ENCODE assay signal across 23 cellular contexts in the genomic region with DNA sequence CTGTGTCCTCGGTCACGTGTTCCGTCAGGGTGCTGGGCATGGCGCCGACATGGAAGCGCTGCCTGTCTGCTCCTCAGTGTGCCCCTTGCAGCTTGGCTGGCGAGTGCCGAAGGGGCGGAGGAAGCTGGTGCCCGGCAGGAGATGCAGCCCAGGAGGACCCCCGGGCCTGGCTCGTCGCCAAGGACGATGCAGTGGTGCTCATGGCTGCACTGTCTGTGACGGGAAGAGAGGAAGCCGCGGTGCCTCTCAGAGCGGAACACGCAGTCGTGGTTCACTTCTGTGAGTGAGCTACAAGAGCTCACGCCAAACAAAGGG. TPM values are rescaled to one million over a fixed set of nuclear protein-coding genes. Genes with fewer than 3 reads are reported as not detected.
DNase-seq lines count a peak whose midpoint lies in the region; ATAC-seq and TF ChIP-seq lines count a peak whose summit lies in the region.
"Had no signal": no experiment of that assay in that cellular context is flagged by ENCODE, and none has a peak within 500 bp of the region (broad histone marks: within the 10 kb centered on the region; RNA-seq: fewer than 3 reads in every experiment).

No MANE protein-coding gene starts in this region.

- in situ Hi-C loops in IMR-90 (cut with MboI; ENCODE audit: low sequenced_read_pairs) = no loop called here

- 0 out of 2 replicates have a peak, but pooled peaks cover 2% of the 10 kb centered on the region for H3K9me3 ChIP-seq in IMR-90 (ENCODE audit: control insufficient read depth, insufficient read depth, low read length)
- no peaks in the 10 kb centered on the region for H3K9me3 ChIP-seq in vagina
- H3K9me3 ChIP-seq: adrenal gland had no signal

- H3K27me3 ChIP-seq in IMR-90 (ENCODE audit: control insufficient read depth, insufficient read depth, low read length) (peaks cover 18% of the 10 kb centered on the region), vagina (no peaks in the 10 kb centered on the region)

- H3K4me1 ChIP-seq in IMR-90 (ENCODE audit: control insufficient read depth, insufficient read depth, low read length) (peaks cover 18% of the 10 kb centered on the region), vagina (peaks cover 16% of the 10 kb centered on the region)
- H3K4me1 ChIP-seq: adrenal gland had no signal

- no peak overlapping the region for H2BK15ac ChIP-seq in IMR-90 (ENCODE audit: low read depth, low read length)

- no peaks in the 10 kb centered on the region for H4K20me1 ChIP-seq in IMR-90 (ENCODE audit: insufficient read depth, low read length)

- TF ChIP-seq CTCF in IMR-90 (conservative IDR thresholded peaks at IDR 0.05; ENCODE audit: low read depth, low read length) = no peak
- TF ChIP-seq CTCF in vagina (IDR thresholded peaks at IDR 0.05) = no peak

- no peaks in the 10 kb centered on the region for H3K79me1 ChIP-seq in IMR-90 (ENCODE audit: low read depth in 1 of 2, low read length in 2 of 2)

- no peak overlapping the region for H4K91ac ChIP-seq in IMR-90 (ENCODE audit: insufficient read depth, low read depth, low read length)

- H3K36me3 Mint-ChIP-seq in activated T-cell treated with anti-CD3 and anti-CD28 coated beads, Interleukin-2, amount 50 U/mL, for 72 hours (ENCODE audit: insufficient read depth in 2 of 2) = peaks cover 0 to 2% of the 10 kb centered on the region in 2 donors

- TF ChIP-seq RAD21 in IMR-90 (IDR thresholded peaks at IDR 0.05; ENCODE audit: low read length) = no peak

- H3K27ac Mint-ChIP-seq in activated T-cell treated with anti-CD3 and anti-CD28 coated beads, Interleukin-2, amount 50 U/mL, for 72 hours = no peak overlapping the region
- H3K27ac Mint-ChIP-seq: CD4-positive, alpha-beta T cell; GM23338 had no signal

- H3K14ac ChIP-seq in IMR-90 (replicated peaks; ENCODE audit: low read depth, low read length) = no peak overlapping the region

- TF ChIP-seq POLR2A in IMR-90 (IDR thresholded peaks at IDR 0.05; ENCODE audit: low read depth, low read length) (no peak), vagina (IDR thresholded peaks at IDR 0.05) (no peak)

- H2AFZ ChIP-seq in IMR-90 (replicated peaks; ENCODE audit: low read length, poor library complexity) = no peak overlapping the region
- H2AFZ ChIP-seq: GM23338 had no signal

- peaks cover 8% of the 10 kb centered on the region for H3K4me1 Mint-ChIP-seq in activated T-cell treated with anti-CD3 and anti-CD28 coated beads, Interleukin-2, amount 50 U/mL, for 72 hours (ENCODE audit: low read depth)

- no peak overlapping the region for H2BK120ac ChIP-seq in IMR-90 (ENCODE audit: low read depth, low read length)

- H3K27ac ChIP-seq in IMR-90 (ENCODE audit: insufficient read depth, low read length) (no peak overlapping the region), vagina (no peak overlapping the region)
- H3K27ac ChIP-seq: adrenal gland had no signal

- H3K4ac ChIP-seq in IMR-90 (ENCODE audit: low read depth, low read length) = no peak overlapping the region

- peak overlapping the region; percentile 81 for H2AK9ac ChIP-seq in IMR-90 (replicated peaks; ENCODE audit: low read depth, low read length, poor library complexity)

- intact Hi-C loops in IMR-90 (cut with micrococcal nuclease) (no loop called here), left colon (cut with DNase I, micrococcal nuclease) (no loop called here), sciatic nerve (cut with DNase I) (no loop called here), vagina (cut with DNase I) (no loop called here)

- peaks cover 0 to 1% of the 10 kb centered on the region in 2 donors for H3K9me3 Mint-ChIP-seq in activated T-cell treated with anti-CD3 and anti-CD28 coated beads, Interleukin-2, amount 50 U/mL, for 72 hours
- H3K9me3 Mint-ChIP-seq: CD4-positive, alpha-beta T cell had no signal

- peaks cover 3% of the 10 kb centered on the region; the same call in 1 of the 2 replicates for H3K9me1 ChIP-seq in IMR-90 (ENCODE audit: insufficient read depth, low read length)

- dilution Hi-C loops in IMR-90 (cut with HindIII; ENCODE audit: low sequenced_read_pairs, unreplicated experiment) = no loop called here

- no peak overlapping the region for H2BK20ac ChIP-seq in IMR-90 (ENCODE audit: low read depth, low read length)

- H3K36me3 ChIP-seq in IMR-90 (ENCODE audit: control insufficient read depth, insufficient read depth, low read length) (no peaks in the 10 kb centered on the region), vagina (no peaks in the 10 kb centered on the region)
- H3K36me3 ChIP-seq: adrenal gland had no signal

- no TSS peak for BruUV-seq in IMR-90 (replicated peaks; lab: Mats Ljungman, UMichigan)

- no peak overlapping the region for H2BK5ac ChIP-seq in IMR-90 (ENCODE audit: low read depth, low read length, poor library complexity, severe bottlenecking)

- ATAC-seq in activated T-cell treated with anti-CD3 and anti-CD28 coated beads, Interleukin-2, amount 50 U/mL, for 72 hours (replicated peaks in 1 of 2) = no peak
- ATAC-seq in IMR-90 (ENCODE audit: low read depth) (no peak), left colon (no peak), sciatic nerve (no peak)
- ATAC-seq: GM12878, GM23338 had no signal

- H3K9ac ChIP-seq in IMR-90 (ENCODE audit: low read depth, low read length) = no peak overlapping the region

- H4K5ac ChIP-seq in IMR-90 (ENCODE audit: low read depth, low read length) = no peak overlapping the region

- H3K27me3 Mint-ChIP-seq in activated T-cell treated with anti-CD3 and anti-CD28 coated beads, Interleukin-2, amount 50 U/mL, for 72 hours (ENCODE audit: low read depth) = peaks cover 24% of the 10 kb centered on the region

- H4K8ac ChIP-seq in IMR-90 (ENCODE audit: low read depth in 2 of 2, low read length in 2 of 2) = no peak overlapping the region

- no peak overlapping the region for H3K4me2 ChIP-seq in IMR-90 (ENCODE audit: low read depth, low read length)
- H3K4me2 ChIP-seq: GM23338 had no signal

- H3K23ac ChIP-seq in IMR-90 (ENCODE audit: low read depth, low read length) = no peak overlapping the region

- POLR2A ChIA-PET in IMR-90 (lab: Charles Lee; ENCODE audit: unreplicated experiment) = no interaction called here

- CTCF ChIA-PET in IMR-90 (lab: Yijun Ruan, JAX) = no interaction called here

- H3K4me3 ChIP-seq in IMR-90 (ENCODE audit: insufficient read depth, low read depth, low read length) (no peak overlapping the region), vagina (no peak overlapping the region)
- H3K4me3 ChIP-seq: adrenal gland, GM12878, GM23338, lung had no signal

- H3K56ac ChIP-seq in IMR-90 (ENCODE audit: extremely low read depth, insufficient read depth, low read length) = no peak overlapping the region

- peak; percentile 12 for DNase-seq in activated T-cell treated with anti-CD3 and anti-CD28 coated beads, Interleukin-2, amount 50 U/mL, for 1 hour
- no peak for DNase-seq in activated T-cell treated with anti-CD3 and anti-CD28 coated beads, Interleukin-2, amount 50 U/mL, for 72 hours
- DNase-seq in IMR-90 = no peak
- peak; percentile 6 to 24 for DNase-seq in left colon
- peak; percentile 61 for DNase-seq in sciatic nerve (ENCODE audit: low spot score)
- no peak for DNase-seq in vagina (ENCODE audit: extremely low spot score in 2 of 2)
- DNase-seq in putamen (ENCODE audit: low spot score) = no peak
- no peak for DNase-seq in DMS53 (lab: John Stamatoyannopoulos, UW)
- DNase-seq: ACHN; activated gamma-delta T cell; DMS153; glutamatergic neuron; KG1; NCI-H187; NCI-H446; stimulated activated CD4-positive, alpha-beta T cell treated with anti-CD3 and anti-CD28 coated beads, Interleukin-2, amount 100 ng/mL, for 24 hours; stimulated activated naive CD4-positive, alpha-beta T cell; T-helper 9 cell had no signal

- no peak overlapping the region for H3K18ac ChIP-seq in IMR-90 (ENCODE audit: low read depth, low read length)

- H3K4me3 Mint-ChIP-seq in activated T-cell treated with anti-CD3 and anti-CD28 coated beads, Interleukin-2, amount 50 U/mL, for 72 hours = no peak overlapping the region
- H3K4me3 Mint-ChIP-seq: CD4-positive, alpha-beta T cell; GM23338 had no signal

- peak overlapping the region; percentile 33; the same call in 1 of the 2 replicates for H2AK5ac ChIP-seq in IMR-90 (ENCODE audit: low read depth, low read length)

- WGBS in IMR-90 (ENCODE audit: extremely low coverage in 2 of 2, insufficient read length in 1 of 2), 2 experiments = 80% methylated on average over 17 of the region's 21 CpGs; no CpG with 5 or more reads in 1 of the 2 experiments

TF ChIP-seq in IMR-90, 13 proteins besides CTCF, POLR2A, EP300 and RAD21:
- TF ChIP-seq, protein P1, sequence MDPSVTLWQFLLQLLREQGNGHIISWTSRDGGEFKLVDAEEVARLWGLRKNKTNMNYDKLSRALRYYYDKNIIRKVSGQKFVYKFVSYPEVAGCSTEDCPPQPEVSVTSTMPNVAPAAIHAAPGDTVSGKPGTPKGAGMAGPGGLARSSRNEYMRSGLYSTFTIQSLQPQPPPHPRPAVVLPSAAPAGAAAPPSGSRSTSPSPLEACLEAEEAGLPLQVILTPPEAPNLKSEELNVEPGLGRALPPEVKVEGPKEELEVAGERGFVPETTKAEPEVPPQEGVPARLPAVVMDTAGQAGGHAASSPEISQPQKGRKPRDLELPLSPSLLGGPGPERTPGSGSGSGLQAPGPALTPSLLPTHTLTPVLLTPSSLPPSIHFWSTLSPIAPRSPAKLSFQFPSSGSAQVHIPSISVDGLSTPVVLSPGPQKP (IDR thresholded peaks at IDR 0.05; ENCODE audit: borderline replicate concordance, low read depth, low read length) = no peak

RNA-seq across cellular contexts. Expression of gene FGFRL1, which starts 38.1 kb away (rescaled TPM):
- total RNA-seq in activated T-cell treated with anti-CD3 and anti-CD28 coated beads, Interleukin-2, amount 50 U/mL, for 72 hours = 10 to 100 TPM; 15.9 to 18.6 TPM
- total RNA-seq in IMR-90 (2012; rRNA removed) (43.3 and 49.3 TPM in 2 replicates), left colon (10 to 100 TPM; 17.0 to 17.2 TPM), sciatic nerve (16.6 TPM), vagina (20.9 TPM)
- polyA plus RNA-seq in IMR-90 (2012; rRNA removed) = 78.8 and 87.3 TPM in 2 replicates
- 35.7 and 111 TPM in 2 replicates for polyA plus RNA-seq in IMR-90 (2012; cell fraction: cytosol; rRNA removed)
- polyA plus RNA-seq in IMR-90 (2012; cell fraction: nucleus; rRNA removed; ENCODE audit: low replicate concordance) = 65.7 and 165 TPM in 2 replicates

RNA-seq across cellular contexts. Expression of gene SLC26A1, which starts 56.3 kb away (rescaled TPM):
- total RNA-seq in activated T-cell treated with anti-CD3 and anti-CD28 coated beads, Interleukin-2, amount 50 U/mL, for 72 hours = not detected
- not detected in 2 replicates for total RNA-seq in IMR-90 (2012; rRNA removed)
- 0.09 and 0.13 TPM in 2 replicates for polyA plus RNA-seq in IMR-90 (2012; rRNA removed)
- polyA plus RNA-seq in IMR-90 (2012; cell fraction: cytosol; rRNA removed) = 0.03 and 0.05 TPM in 2 replicates
- 0.24 and 0.40 TPM in 2 replicates for polyA plus RNA-seq in IMR-90 (2012; cell fraction: nucleus; rRNA removed; ENCODE audit: low replicate concordance)
- 1 to 10 TPM; 1.6 to 2.0 TPM for total RNA-seq in left colon
- 0.45 TPM for total RNA-seq in sciatic nerve
- 2.9 TPM for total RNA-seq in vagina
- total RNA-seq: CD4-positive, alpha-beta T cell had no signal

Comparison
In these comparisons a context has a peak if more than half of its experiments do, and no peak if none do; other contexts are left out.
1. DNase-seq: peak in activated T-cell treated with anti-CD3 and anti-CD28 coated beads, Interleukin-2, amount 50 U/mL, for 1 hour (single experiment), left colon (2 of 2) and sciatic nerve (single experiment); none in activated T-cell treated with anti-CD3 and anti-CD28 coated beads, Interleukin-2, amount 50 U/mL, for 72 hours (0 of 2), IMR-90 (single experiment), vagina (0 of 2), putamen (single experiment) and DMS53 (single experiment).